In genomic region chr4:180164799-180165198, GRCh38 we compare ENCODE assay signal across 1 cellular context.
A peak's percentile ranks its signal among the peaks of the same experiment; 100 is the strongest.
TF ChIP-seq lines count a peak whose summit lies in the region.

No MANE protein-coding gene starts in this region.

TF ChIP-seq in HEK293, 187 proteins besides CTCF, POLR2A, EP300 and RAD21 (continued from another document):
- no peak for TF ChIP-seq ZNF311 (tag by site-specific recombination; IDR thresholded peaks at IDR 0.05; ENCODE audit: borderline replicate concordance)
- no peak for TF ChIP-seq ATF2 (tag by site-specific recombination; IDR thresholded peaks at IDR 0.05; ENCODE audit: low read depth)
- peak; percentile 40; the same call in 1 of the 2 replicates for TF ChIP-seq ZNF600 (tag by site-specific recombination; IDR thresholded peaks at IDR 0.05)
- TF ChIP-seq SETDB1 (IDR thresholded peaks at IDR 0.05; ENCODE audit: insufficient read length, low read length), result no peak
- TF ChIP-seq TSHZ1 (tag by site-specific recombination; IDR thresholded peaks at IDR 0.05; ENCODE audit: borderline replicate concordance), result peak; percentile 77; the same call in 1 of the 2 replicates
- TF ChIP-seq REPIN1 (tag by site-specific recombination; IDR thresholded peaks at IDR 0.05; ENCODE audit: low read depth), result no peak
- TF ChIP-seq, protein P1, sequence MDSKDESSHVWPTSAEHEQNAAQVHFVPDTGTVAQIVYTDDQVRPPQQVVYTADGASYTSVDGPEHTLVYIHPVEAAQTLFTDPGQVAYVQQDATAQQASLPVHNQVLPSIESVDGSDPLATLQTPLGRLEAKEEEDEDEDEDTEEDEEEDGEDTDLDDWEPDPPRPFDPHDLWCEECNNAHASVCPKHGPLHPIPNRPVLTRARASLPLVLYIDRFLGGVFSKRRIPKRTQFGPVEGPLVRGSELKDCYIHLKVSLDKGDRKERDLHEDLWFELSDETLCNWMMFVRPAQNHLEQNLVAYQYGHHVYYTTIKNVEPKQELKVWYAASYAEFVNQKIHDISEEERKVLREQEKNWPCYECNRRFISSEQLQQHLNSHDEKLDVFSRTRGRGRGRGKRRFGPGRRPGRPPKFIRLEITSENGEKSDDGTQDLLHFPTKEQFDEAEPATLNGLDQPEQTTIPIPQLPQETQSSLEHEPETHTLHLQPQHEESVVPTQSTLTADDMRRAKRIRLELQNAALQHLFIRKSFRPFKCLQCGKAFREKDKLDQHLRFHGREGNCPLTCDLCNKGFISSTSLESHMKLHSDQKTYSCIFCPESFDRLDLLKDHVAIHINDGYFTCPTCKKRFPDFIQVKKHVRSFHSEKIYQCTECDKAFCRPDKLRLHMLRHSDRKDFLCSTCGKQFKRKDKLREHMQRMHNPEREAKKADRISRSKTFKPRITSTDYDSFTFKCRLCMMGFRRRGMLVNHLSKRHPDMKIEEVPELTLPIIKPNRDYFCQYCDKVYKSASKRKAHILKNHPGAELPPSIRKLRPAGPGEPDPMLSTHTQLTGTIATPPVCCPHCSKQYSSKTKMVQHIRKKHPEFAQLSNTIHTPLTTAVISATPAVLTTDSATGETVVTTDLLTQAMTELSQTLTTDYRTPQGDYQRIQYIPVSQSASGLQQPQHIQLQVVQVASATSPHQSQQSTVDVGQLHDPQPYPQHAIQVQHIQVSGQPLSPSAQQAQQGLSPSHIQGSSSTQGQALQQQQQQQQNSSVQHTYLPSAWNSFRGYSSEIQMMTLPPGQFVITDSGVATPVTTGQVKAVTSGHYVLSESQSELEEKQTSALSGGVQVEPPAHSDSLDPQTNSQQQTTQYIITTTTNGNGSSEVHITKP (tag by site-specific recombination; IDR thresholded peaks at IDR 0.05), result no peak
- no peak for TF ChIP-seq ZNF785 (tag by site-specific recombination; IDR thresholded peaks at IDR 0.05)
- TF ChIP-seq ZBTB11 (tag by site-specific recombination; conservative IDR thresholded peaks at IDR 0.05; ENCODE audit: low read depth), result no peak
- 0 out of 2 replicates have a peak, but pooled peaks have one; percentile 15 for TF ChIP-seq ZNF335 (tag by site-specific recombination; conservative IDR thresholded peaks at IDR 0.05)
- TF ChIP-seq ZNF302 (tag by site-specific recombination; IDR thresholded peaks at IDR 0.05; ENCODE audit: low read depth), result no peak
- TF ChIP-seq ZNF146 (tag by site-specific recombination; IDR thresholded peaks at IDR 0.05), result no peak
TF ChIP-seq in HEK293: peak in this region for 8.
